2 cellular contexts compared by ENCODE assay signal in genomic region chr1:43552813-43553212, GRCh38.
TF ChIP-seq lines count a peak whose summit lies in the region.

No MANE protein-coding gene starts in this region.

TF ChIP-seq in SK-N-SH treated with all-trans-retinoic acid at 6 μM for 48 hours, 23 proteins besides CTCF, POLR2A, EP300 and RAD21 (continued from another document):
- TF ChIP-seq, protein P1, sequence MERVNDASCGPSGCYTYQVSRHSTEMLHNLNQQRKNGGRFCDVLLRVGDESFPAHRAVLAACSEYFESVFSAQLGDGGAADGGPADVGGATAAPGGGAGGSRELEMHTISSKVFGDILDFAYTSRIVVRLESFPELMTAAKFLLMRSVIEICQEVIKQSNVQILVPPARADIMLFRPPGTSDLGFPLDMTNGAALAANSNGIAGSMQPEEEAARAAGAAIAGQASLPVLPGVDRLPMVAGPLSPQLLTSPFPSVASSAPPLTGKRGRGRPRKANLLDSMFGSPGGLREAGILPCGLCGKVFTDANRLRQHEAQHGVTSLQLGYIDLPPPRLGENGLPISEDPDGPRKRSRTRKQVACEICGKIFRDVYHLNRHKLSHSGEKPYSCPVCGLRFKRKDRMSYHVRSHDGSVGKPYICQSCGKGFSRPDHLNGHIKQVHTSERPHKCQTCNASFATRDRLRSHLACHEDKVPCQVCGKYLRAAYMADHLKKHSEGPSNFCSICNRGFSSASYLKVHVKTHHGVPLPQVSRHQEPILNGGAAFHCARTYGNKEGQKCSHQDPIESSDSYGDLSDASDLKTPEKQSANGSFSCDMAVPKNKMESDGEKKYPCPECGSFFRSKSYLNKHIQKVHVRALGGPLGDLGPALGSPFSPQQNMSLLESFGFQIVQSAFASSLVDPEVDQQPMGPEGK (CRISPR knock-in tag; IDR thresholded peaks at IDR 0.05; ENCODE audit: borderline replicate concordance) = no peak
- no peak for TF ChIP-seq SNAI2 (CRISPR knock-in tag; IDR thresholded peaks at IDR 0.05)
- TF ChIP-seq, protein P2, sequence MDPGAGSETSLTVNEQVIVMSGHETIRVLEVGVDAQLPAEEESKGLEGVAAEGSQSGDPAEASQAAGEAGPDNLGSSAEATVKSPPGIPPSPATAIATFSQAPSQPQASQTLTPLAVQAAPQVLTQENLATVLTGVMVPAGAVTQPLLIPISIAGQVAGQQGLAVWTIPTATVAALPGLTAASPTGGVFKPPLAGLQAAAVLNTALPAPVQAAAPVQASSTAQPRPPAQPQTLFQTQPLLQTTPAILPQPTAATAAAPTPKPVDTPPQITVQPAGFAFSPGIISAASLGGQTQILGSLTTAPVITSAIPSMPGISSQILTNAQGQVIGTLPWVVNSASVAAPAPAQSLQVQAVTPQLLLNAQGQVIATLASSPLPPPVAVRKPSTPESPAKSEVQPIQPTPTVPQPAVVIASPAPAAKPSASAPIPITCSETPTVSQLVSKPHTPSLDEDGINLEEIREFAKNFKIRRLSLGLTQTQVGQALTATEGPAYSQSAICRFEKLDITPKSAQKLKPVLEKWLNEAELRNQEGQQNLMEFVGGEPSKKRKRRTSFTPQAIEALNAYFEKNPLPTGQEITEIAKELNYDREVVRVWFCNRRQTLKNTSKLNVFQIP (CRISPR knock-in tag; IDR thresholded peaks at IDR 0.05; ENCODE audit: borderline replicate concordance, low read depth) = no peak

TF ChIP-seq in SK-N-SH, 30 proteins besides CTCF, POLR2A, EP300 and RAD21 (continued from another document):
- no peak for TF ChIP-seq ZBTB33 (IDR thresholded peaks at IDR 0.05; ENCODE audit: borderline replicate concordance, low read depth)
- no peak for TF ChIP-seq NFIC (IDR thresholded peaks at IDR 0.05; ENCODE audit: borderline replicate concordance)
- TF ChIP-seq SMC3 (IDR thresholded peaks at IDR 0.05; ENCODE audit: low read depth, low read length) = no peak
- no peak for TF ChIP-seq EZH2phosphoT487 (IDR thresholded peaks at IDR 0.05; ENCODE audit: borderline replicate concordance, low read depth)
- no peak for TF ChIP-seq MEF2A (IDR thresholded peaks at IDR 0.05; ENCODE audit: borderline replicate concordance, low read depth)
